In the genomic region with DNA sequence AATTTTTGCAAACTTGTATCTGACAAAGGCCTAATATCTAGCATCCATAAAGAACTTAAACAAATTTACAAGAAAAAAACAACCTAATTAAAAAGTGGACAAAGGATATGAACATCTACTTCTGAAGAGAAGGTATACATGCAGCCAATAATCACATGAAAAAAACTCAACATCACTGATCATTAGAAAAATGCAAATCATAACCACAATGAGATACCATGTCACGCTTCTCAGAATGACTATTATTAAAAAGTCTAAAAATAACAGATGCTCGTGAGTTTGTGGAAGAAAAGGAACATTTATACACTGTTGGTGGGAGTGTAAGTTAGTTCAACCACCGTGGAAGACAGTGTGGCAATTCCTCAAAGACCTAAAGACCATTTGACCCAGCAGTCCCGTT, we compare ENCODE assay signal across 23 cellular contexts.
"Had no signal": no experiment of that assay in that cellular context is flagged by ENCODE, and none has a peak within 500 bp of the region (broad histone marks: within the 10 kb centered on the region; RNA-seq: fewer than 3 reads in every experiment).

No MANE protein-coding gene starts in this region.

- H3K4me3 Mint-ChIP-seq: activated naive CD8-positive, alpha-beta T cell; activated T-cell treated with anti-CD3 and anti-CD28 coated beads, Interleukin-2, amount 50 U/mL, for 24 hours; activated T-helper 17 cell treated with anti-CD3 and anti-CD28 coated beads, Interleukin-2, amount 50 U/mL, for 72 hours; mesothelial cell of epicardium; naive thymus-derived CD8-positive, alpha-beta T cell; neural progenitor cell; stimulated activated naive CD8-positive, alpha-beta T cell treated with anti-CD3 and anti-CD28 coated beads, Interleukin-15, Interleukin-2, amounts not matched to agents 100 ng/mL and 50 ng/mL, for 24 hours had no signal

- H3K27me3 Mint-ChIP-seq: activated naive CD8-positive, alpha-beta T cell; activated T-cell treated with anti-CD3 and anti-CD28 coated beads, Interleukin-2, amount 50 U/mL, for 24 hours; activated T-helper 17 cell treated with anti-CD3 and anti-CD28 coated beads, Interleukin-2, amount 50 U/mL, for 72 hours; naive thymus-derived CD8-positive, alpha-beta T cell; stimulated activated naive CD8-positive, alpha-beta T cell treated with anti-CD3 and anti-CD28 coated beads, Interleukin-15, Interleukin-2, amounts not matched to agents 100 ng/mL and 50 ng/mL, for 24 hours had no signal

- H3K9me3 ChIP-seq: adrenal gland, left ventricle myocardium inferior, right lobe of liver, thyroid gland had no signal

- ATAC-seq: activated T-helper 17 cell treated with anti-CD3 and anti-CD28 coated beads, Interleukin-2, amount 50 U/mL, for 72 hours; foreskin keratinocyte; naive thymus-derived CD8-positive, alpha-beta T cell; right lobe of liver had no signal

- H2AFZ ChIP-seq: neural progenitor cell had no signal

- H3K4me2 ChIP-seq: neural progenitor cell had no signal

- H3K27ac ChIP-seq: adrenal gland, foreskin keratinocyte, left ventricle myocardium inferior, neural progenitor cell, right lobe of liver, skin epidermis, thyroid gland, WERI-Rb-1 had no signal

- H3K4me1 Mint-ChIP-seq: mesothelial cell of epicardium, neural progenitor cell had no signal

- H3K9me3 Mint-ChIP-seq: activated T-cell treated with anti-CD3 and anti-CD28 coated beads, Interleukin-2, amount 50 U/mL, for 24 hours; activated T-helper 17 cell treated with anti-CD3 and anti-CD28 coated beads, Interleukin-2, amount 50 U/mL, for 72 hours; mesothelial cell of epicardium; naive thymus-derived CD8-positive, alpha-beta T cell; neural progenitor cell; stimulated activated naive CD8-positive, alpha-beta T cell treated with anti-CD3 and anti-CD28 coated beads, Interleukin-15, Interleukin-2, amounts not matched to agents 100 ng/mL and 50 ng/mL, for 24 hours had no signal

- DNase-seq: activated CD4-positive, alpha-beta T cell treated with anti-CD3 and anti-CD28 coated beads, Interleukin-2, amount 50 U/mL, for 1 hour; activated CD4-positive, CD25-positive, alpha-beta regulatory T cell treated with anti-CD3 and anti-CD28 coated beads, Interleukin-2, amount 50 U/mL, for 72 hours; activated T-cell treated with anti-CD3 and anti-CD28 coated beads, Interleukin-2, amount 50 U/mL, for 24 hours; adrenal gland; central memory CD4-positive, alpha-beta T cell; dermis blood vessel endothelial cell; effector CD8-positive, alpha-beta T cell; foreskin keratinocyte; kidney glomerular epithelial cell; left ventricle myocardium inferior; naive thymus-derived CD8-positive, alpha-beta T cell; posterior cingulate gyrus; right lobe of liver; stimulated activated CD4-positive, alpha-beta T cell treated with anti-CD3 and anti-CD28 coated beads, Interleukin-1b, Interleukin-23, amount 100 ng/mL, for 48 hours; substantia nigra; thyroid gland; WERI-Rb-1 had no signal

- H3K4me3 ChIP-seq: adrenal gland, left ventricle myocardium inferior, neural progenitor cell, right lobe of liver, skin epidermis, thyroid gland had no signal

- H3K27me3 ChIP-seq: adrenal gland, foreskin keratinocyte, neural progenitor cell, right lobe of liver, thyroid gland had no signal

- H3K9ac ChIP-seq: neural progenitor cell had no signal

- H3K4me1 ChIP-seq: adrenal gland, foreskin keratinocyte, left ventricle myocardium inferior, neural progenitor cell, right lobe of liver, thyroid gland had no signal

- H3K27ac Mint-ChIP-seq: activated naive CD8-positive, alpha-beta T cell; activated T-cell treated with anti-CD3 and anti-CD28 coated beads, Interleukin-2, amount 50 U/mL, for 24 hours; activated T-helper 17 cell treated with anti-CD3 and anti-CD28 coated beads, Interleukin-2, amount 50 U/mL, for 72 hours; mesothelial cell of epicardium; naive thymus-derived CD8-positive, alpha-beta T cell; neural progenitor cell; stimulated activated naive CD8-positive, alpha-beta T cell treated with anti-CD3 and anti-CD28 coated beads, Interleukin-15, Interleukin-2, amounts not matched to agents 100 ng/mL and 50 ng/mL, for 24 hours had no signal
